In genomic region chr17:882827-883585, GRCh38 we compare ENCODE assay signal across 9 cellular contexts.
A peak's percentile ranks its signal among the peaks of the same experiment; 100 is the strongest.
DNase-seq lines count a peak whose midpoint lies in the region; ATAC-seq and TF ChIP-seq lines count a peak whose summit lies in the region.
"Had no signal": no experiment of that assay in that cellular context is flagged by ENCODE, and none has a peak within 500 bp of the region (broad histone marks: within the 10 kb centered on the region; RNA-seq: fewer than 3 reads in every experiment).

No MANE protein-coding gene starts in this region.

- H3K4me1 Mint-ChIP-seq in activated T-cell treated with anti-CD3 and anti-CD28 coated beads, Interleukin-2, amount 50 U/mL, for 72 hours (ENCODE audit: low read depth): peaks cover 12% of the 10 kb centered on the region

- H3K4me3 Mint-ChIP-seq in activated T-cell treated with anti-CD3 and anti-CD28 coated beads, Interleukin-2, amount 50 U/mL, for 72 hours: no peak overlapping the region

- DNase-seq in AG10803 (ENCODE audit: low read depth) (peak; percentile 28), SK-MEL-5 (ENCODE audit: low read depth, low spot score) (peak; percentile 80), fibroblast of villous mesenchyme (ENCODE audit: low read depth) (peak; percentile 93), omental fat pad (ENCODE audit: low spot score) (no peak), globus pallidus (ENCODE audit: low spot score) (no peak)
- DNase-seq in NK-92 treated with Interleukin-12 subunit alpha and Interleukin-12 subunit beta, amount 100 ng/mL, for 24 hours (lab: John Stamatoyannopoulos, UW): no peak
- DNase-seq in activated T-cell treated with anti-CD3 and anti-CD28 coated beads, Interleukin-2, amount 50 U/mL, for 72 hours: no peak
- DNase-seq: activated CD4-positive, alpha-beta T cell treated with anti-CD3 and anti-CD28 coated beads, Interleukin-2, amount 50 U/mL, for 1 hour had no signal

- peaks cover 15% of the 10 kb centered on the region for H3K27me3 Mint-ChIP-seq in activated T-cell treated with anti-CD3 and anti-CD28 coated beads, Interleukin-2, amount 50 U/mL, for 72 hours (ENCODE audit: low read depth)

- ATAC-seq in omental fat pad (ENCODE audit: low FRiP score) (peak; percentile 61), HG03159 (IDR thresholded peaks at IDR 0.05; ENCODE audit: unreplicated experiment) (no peak)
- ATAC-seq in activated T-cell treated with anti-CD3 and anti-CD28 coated beads, Interleukin-2, amount 50 U/mL, for 72 hours (replicated peaks in 1 of 2): no peak

- no peak overlapping the region for H3K27ac Mint-ChIP-seq in activated T-cell treated with anti-CD3 and anti-CD28 coated beads, Interleukin-2, amount 50 U/mL, for 72 hours

- TF ChIP-seq CTCF in AG10803 (conservative IDR thresholded peaks at IDR 0.05; ENCODE audit: low read length) (no peak), fibroblast of villous mesenchyme (IDR thresholded peaks at IDR 0.05; ENCODE audit: insufficient read depth, low read depth, low read length) (no peak), omental fat pad (IDR thresholded peaks at IDR 0.05) (no peak)

- H3K36me3 Mint-ChIP-seq in activated T-cell treated with anti-CD3 and anti-CD28 coated beads, Interleukin-2, amount 50 U/mL, for 72 hours (ENCODE audit: insufficient read depth in 2 of 2): no peaks in the 10 kb centered on the region

- no peak overlapping the region for H3K4me3 ChIP-seq in AG10803 (ENCODE audit: low read length)
- no peak overlapping the region for H3K4me3 ChIP-seq in fibroblast of villous mesenchyme (ENCODE audit: low read depth, low read length)

- no peaks in the 10 kb centered on the region for H3K9me3 Mint-ChIP-seq in activated T-cell treated with anti-CD3 and anti-CD28 coated beads, Interleukin-2, amount 50 U/mL, for 72 hours

- in situ Hi-C loops in SK-MEL-5 (cut with HindIII; ENCODE audit: low pct_unique_long_range_greater_than_20kb, low sequenced_read_pairs): no loop called here

Comparison
In these comparisons a context has a peak if more than half of its experiments do, and no peak if none do; other contexts are left out.
1. DNase-seq: peak in AG10803 (single experiment), SK-MEL-5 (single experiment) and fibroblast of villous mesenchyme (single experiment); none in omental fat pad (single experiment), globus pallidus (single experiment), NK-92 treated with Interleukin-12 subunit alpha and Interleukin-12 subunit beta, amount 100 ng/mL, for 24 hours (single experiment) and activated T-cell treated with anti-CD3 and anti-CD28 coated beads, Interleukin-2, amount 50 U/mL, for 72 hours (0 of 2).